Comparison of ENCODE assay signal across 2 cellular contexts in genomic region chr16:86494039-86494564, GRCh38.
TF ChIP-seq lines count a peak whose summit lies in the region.

No MANE protein-coding gene starts in this region.

TF ChIP-seq in HEK293, 187 proteins besides CTCF, POLR2A, EP300 and RAD21:
- TF ChIP-seq SP7 (tag by site-specific recombination; IDR thresholded peaks at IDR 0.05) (0 out of 2 replicates have a peak, but pooled peaks have one; percentile 48), ZNF362 (tag by site-specific recombination; IDR thresholded peaks at IDR 0.05) (no peak)
TF ChIP-seq in HEK293: peak in this region for 1.

TF ChIP-seq in H1, 55 proteins besides CTCF, POLR2A, EP300 and RAD21:
- TF ChIP-seq SUZ12 (IDR thresholded peaks at IDR 0.05; ENCODE audit: low read length) = peak; percentile 18
- TF ChIP-seq E2F6 (IDR thresholded peaks at IDR 0.05) = no peak
- TF ChIP-seq SIN3A (conservative IDR thresholded peaks at IDR 0.05 in 1 of 2, IDR thresholded peaks at IDR 0.05 in 1 of 2; ENCODE audit: low read depth in 1 of 2, low read length in 2 of 2) = no peak
- peak; percentile 5 for TF ChIP-seq CTBP2 (IDR thresholded peaks at IDR 0.05; ENCODE audit: borderline replicate concordance, insufficient read depth, insufficient read length, low read length)
